21 cellular contexts compared by ENCODE assay signal in the genomic region with DNA sequence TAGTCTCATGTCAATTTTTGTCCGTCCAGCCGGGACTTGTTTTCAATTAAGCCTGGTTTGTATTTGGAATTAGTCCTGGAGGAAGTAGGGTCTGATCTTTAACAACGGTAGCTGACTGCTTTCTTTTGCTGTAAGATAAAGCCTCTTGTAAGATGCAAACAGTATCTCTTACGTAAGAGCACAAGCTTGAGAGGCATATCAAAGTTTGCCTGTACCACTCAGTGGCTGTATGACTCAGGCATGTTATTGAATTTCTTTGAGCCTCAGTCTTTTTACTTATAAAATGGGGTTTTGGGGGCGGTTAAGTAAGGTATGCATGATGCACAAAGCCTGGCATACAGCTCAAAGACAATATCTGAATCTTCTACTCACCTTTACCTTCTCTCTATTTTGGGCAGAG.
"Had no signal": no experiment of that assay in that cellular context is flagged by ENCODE, and none has a peak within 500 bp of the region (broad histone marks: within the 10 kb centered on the region; RNA-seq: fewer than 3 reads in every experiment).

No MANE protein-coding gene starts in this region.

- H3K9ac ChIP-seq: parathyroid adenoma had no signal

- H3K36me3 ChIP-seq: adrenal gland, gastroesophageal sphincter, heart left ventricle, WERI-Rb-1 had no signal

- H3K9me3 ChIP-seq: adrenal gland, gastroesophageal sphincter, heart left ventricle had no signal

- H3K4me3 ChIP-seq: adrenal gland, gastroesophageal sphincter, heart left ventricle had no signal

- H3K27ac ChIP-seq: adrenal gland, gastroesophageal sphincter, heart left ventricle, parathyroid adenoma, WERI-Rb-1 had no signal

- H3K27me3 ChIP-seq: adrenal gland, gastroesophageal sphincter, heart left ventricle had no signal

- H3K4me1 ChIP-seq: adrenal gland, gastroesophageal sphincter, parathyroid adenoma had no signal

- H2AFZ ChIP-seq: parathyroid adenoma had no signal

- ATAC-seq: activated CD8-positive, alpha-beta memory T cell treated with anti-CD3 and anti-CD28 coated beads, Interleukin-2, amount 10 ng/mL, durations not matched to agents 7 days and 5 days; activated CD8-positive, alpha-beta T cell treated with anti-CD3 and anti-CD28 coated beads for 36 hours; activated naive CD4-positive, alpha-beta T cell treated with anti-CD3 and anti-CD28 coated beads, Interleukin-2, amount 50 U/mL, for 72 hours; gastroesophageal sphincter; heart left ventricle; left cardiac atrium; right cardiac atrium; stimulated activated naive CD8-positive, alpha-beta T cell treated with anti-CD3 and anti-CD28 coated beads, Interleukin-15, Interleukin-2, amounts not matched to agents 100 U/mL and 50 U/mL, for 24 hours had no signal

- DNase-seq: activated CD4-positive, alpha-beta T cell treated with anti-CD3 and anti-CD28 coated beads, Interleukin-2, amount 10 ng/mL, durations not matched to agents 7 days and 5 days; activated CD4-positive, CD25-positive, alpha-beta regulatory T cell treated with anti-CD3 and anti-CD28 coated beads, Interleukin-2, amount 50 U/mL, for 72 hours; activated CD8-positive, alpha-beta memory T cell treated with anti-CD3 and anti-CD28 coated beads, Interleukin-2, amount 10 ng/mL, durations not matched to agents 7 days and 5 days; activated CD8-positive, alpha-beta T cell treated with anti-CD3 and anti-CD28 coated beads for 36 hours; activated T-cell treated with anti-CD3 and anti-CD28 coated beads for 4 hours; adrenal gland; erythroblast; heart left ventricle; islet precursor cell; left cardiac atrium; naive B cell; nucleus accumbens; right cardiac atrium; stimulated activated CD4-positive, alpha-beta T cell treated with anti-CD3 and anti-CD28 coated beads, Interleukin-4, amount 100 ng/mL, for 4 hours; stimulated activated naive CD8-positive, alpha-beta T cell treated with anti-CD3 and anti-CD28 coated beads, Interleukin-15, Interleukin-2, amounts not matched to agents 100 U/mL and 50 U/mL, for 24 hours; SW 1271; T-helper 2 cell; WERI-Rb-1 had no signal
